ENCODE assay signal across 8 cellular contexts in genomic region chr3:32502944-32503286, GRCh38. TPM values are rescaled to one million over a fixed set of nuclear protein-coding genes. Genes with fewer than 3 reads are reported as not detected.
DNase-seq lines count a peak whose midpoint lies in the region; ATAC-seq, FAIRE-seq and TF ChIP-seq lines count a peak whose summit lies in the region.

No MANE protein-coding gene starts in this region.

- TF ChIP-seq POLR2A in A549 (IDR thresholded peaks at IDR 0.05; ENCODE audit: low read length), result no peak
- TF ChIP-seq POLR2A in HepG2 (IDR thresholded peaks at IDR 0.05; ENCODE audit: insufficient read depth in 1 of 2, low read depth in 2 of 2, low read length in 2 of 2), result no peak

- TF ChIP-seq RAD21 in A549 (conservative IDR thresholded peaks at IDR 0.05 in 1 of 2, IDR thresholded peaks at IDR 0.05 in 1 of 2) (no peak), HepG2 (CRISPR knock-in tag; IDR thresholded peaks at IDR 0.05) (no peak)

- DNase-seq in A549 (ENCODE audit: low read depth in 1 of 2, low spot score in 1 of 2), result no peak
- no peak for DNase-seq in activated T-helper 1 cell treated with anti-CD3 and anti-CD28 coated beads, Interleukin-12 subunit alpha, Interleukin-12 subunit beta, Interleukin-2, Interleukin-4 antibody, amounts not matched to agents 30 ng/mL and 10 ng/mL and 1 ng/mL, durations not matched to agents 14 hours and 24 hours and 36 hours (ENCODE audit: low spot score)
- DNase-seq in HepG2 (ENCODE audit: low spot score), result no peak
- no peak for DNase-seq in upper lobe of right lung
- no peak for DNase-seq in NCI-H2196 treated with DMSO at 0.1 percent for 48 hours (lab: John Stamatoyannopoulos, UW; ENCODE audit: unreplicated experiment)

- TF ChIP-seq CTCF in A549 (IDR thresholded peaks at IDR 0.05) (no peak), HepG2 (CRISPR knock-in tag; IDR thresholded peaks at IDR 0.05) (no peak), upper lobe of right lung (IDR thresholded peaks at IDR 0.05) (no peak)

- H3K27me3 ChIP-seq in HepG2 (ENCODE audit: control insufficient read depth in 1 of 2, insufficient read depth in 2 of 2, low read length in 2 of 2), result peaks cover 0 to 1% of the 10 kb centered on the region in 2 experiments; a peak in 2 of 5 replicates
- H3K27me3 ChIP-seq in upper lobe of right lung, result no peaks in the 10 kb centered on the region

- intact Hi-C loops in activated T-helper 1 cell treated with anti-CD3 and anti-CD28 coated beads, Interleukin-12 subunit alpha, Interleukin-12 subunit beta, Interleukin-2, Interleukin-4 antibody, amounts not matched to agents 30 ng/mL and 10 ng/mL and 1 ng/mL, durations not matched to agents 14 hours and 24 hours and 36 hours (cut with micrococcal nuclease), result loop anchor here (1.0 to 10.0 kb wide), 7 partner anchors 9 to 592 kb away; partner anchors contain the start of genes CNOT10, DYNC1LI1, GLB1 and TMPPE
- intact Hi-C loops in HepG2 (cut with micrococcal nuclease; ENCODE audit: unreplicated experiment) (loop anchor here (10.0 kb wide), 1 partner anchor 108 kb away; the partner anchor contains the start of gene CMTM7), upper lobe of right lung (cut with DNase I) (no loop called here)

- CTCF ChIA-PET in A549 (lab: Yijun Ruan, JAX) (interaction anchor here (0.9 to 1.6 kb wide), 2 partner anchors 8 to 35 kb away, joined by 3 read pairs; no protein-coding TSS in a partner anchor), HepG2 (lab: Yijun Ruan, JAX; ENCODE audit: low intra/inter-chr PET ratio, low total read pairs) (no interaction called here)

- H3K4me1 ChIP-seq in A549, result peaks cover 15% of the 10 kb centered on the region; the same call in 2 of the 3 replicates
- peaks cover 48% of the 10 kb centered on the region for H3K4me1 ChIP-seq in HepG2 (ENCODE audit: insufficient read depth, low read length)
- peaks cover 23% of the 10 kb centered on the region for H3K4me1 ChIP-seq in upper lobe of right lung

- H3K4me3 ChIP-seq in A549 (peak overlapping the region; percentile 88), HepG2 (replicated peaks in 1 of 3; ENCODE audit: insufficient read depth in 1 of 3, low read depth in 2 of 3, low read length in 3 of 3) (peak overlapping the region; percentile 76 to 97 (median 82)), upper lobe of right lung (peak overlapping the region; percentile 88)

- H3K9ac ChIP-seq in HepG2 (ENCODE audit: insufficient read depth, low read depth, low read length), result peak overlapping the region; percentile 57; the same call in 1 of the 2 replicates

- peak overlapping the region; percentile 86 for H3K27ac Mint-ChIP-seq in activated T-helper 1 cell treated with anti-CD3 and anti-CD28 coated beads, Interleukin-12 subunit alpha, Interleukin-12 subunit beta, Interleukin-2, Interleukin-4 antibody, amounts not matched to agents 30 ng/mL and 10 ng/mL and 1 ng/mL, durations not matched to agents 14 hours and 24 hours and 36 hours

- peak overlapping the region; percentile 97 for H3K4me2 ChIP-seq in A549
- peak overlapping the region; percentile 88 for H3K4me2 ChIP-seq in HepG2 (ENCODE audit: low read depth, low read length)

- H3K36me3 ChIP-seq in HepG2 (replicated peaks in 1 of 2; ENCODE audit: control insufficient read depth in 1 of 2, insufficient read depth in 2 of 2, low read length in 2 of 2) (no peaks in the 10 kb centered on the region), upper lobe of right lung (no peaks in the 10 kb centered on the region)

- in situ Hi-C loops in HepG2 (cut with HindIII; ENCODE audit: extremely low pct_ligation_motif_present, low pct_unique_long_range_greater_than_20kb), result loop anchor here (10.0 kb wide), 1 partner anchor 432 kb away; no protein-coding TSS in a partner anchor

- FAIRE-seq in A549 (lab: Jason Lieb, UNC) (no peak), HepG2 (lab: Jason Lieb, UNC) (no peak)

- TF ChIP-seq EP300 in A549 (IDR thresholded peaks at IDR 0.05), result no peak
- TF ChIP-seq EP300 in HepG2 (IDR thresholded peaks at IDR 0.05; ENCODE audit: low read depth in 2 of 2, low read length in 2 of 2), result no peak
- TF ChIP-seq EP300 in HepG2 (CRISPR knock-in tag; IDR thresholded peaks at IDR 0.05; ENCODE audit: borderline replicate concordance), result no peak

- no TSS peak for BruUV-seq in HepG2 (replicated peaks; lab: Mats Ljungman, UMichigan)

- H3K27ac ChIP-seq in A549 (peak overlapping the region; percentile 88 to 94), HepG2 (ENCODE audit: extremely low read length, insufficient read depth, low read length) (no peak overlapping the region), upper lobe of right lung (peak overlapping the region; percentile 97)

- no peaks in the 10 kb centered on the region for H3K9me3 Mint-ChIP-seq in activated T-helper 1 cell treated with anti-CD3 and anti-CD28 coated beads, Interleukin-12 subunit alpha, Interleukin-12 subunit beta, Interleukin-2, Interleukin-4 antibody, amounts not matched to agents 30 ng/mL and 10 ng/mL and 1 ng/mL, durations not matched to agents 14 hours and 24 hours and 36 hours

- peaks cover 41% of the 10 kb centered on the region for H3K4me1 Mint-ChIP-seq in activated T-helper 1 cell treated with anti-CD3 and anti-CD28 coated beads, Interleukin-12 subunit alpha, Interleukin-12 subunit beta, Interleukin-2, Interleukin-4 antibody, amounts not matched to agents 30 ng/mL and 10 ng/mL and 1 ng/mL, durations not matched to agents 14 hours and 24 hours and 36 hours (ENCODE audit: low read depth)

- ATAC-seq in A549, result peak; percentile 2 to 20; a peak in 2 of 6 replicates
- peak; percentile 1 for ATAC-seq in GM21619 (IDR thresholded peaks at IDR 0.05; ENCODE audit: unreplicated experiment)
- no peak for ATAC-seq in HepG2
- no peak for ATAC-seq in upper lobe of right lung
- ATAC-seq in HG03045 (IDR thresholded peaks at IDR 0.05; ENCODE audit: unreplicated experiment), result no peak
- no peak for ATAC-seq in HG02588 (IDR thresholded peaks at IDR 0.05; ENCODE audit: unreplicated experiment)

- H2AFZ ChIP-seq in HepG2 (ENCODE audit: low read length), result peak overlapping the region; percentile 100

- H3K9me3 ChIP-seq in A549 (no peaks in the 10 kb centered on the region), HepG2 (ENCODE audit: low read length) (no peaks in the 10 kb centered on the region), upper lobe of right lung (no peaks in the 10 kb centered on the region)

- H3K79me2 ChIP-seq in HepG2 (ENCODE audit: insufficient read depth, low read length), result peaks cover 29% of the 10 kb centered on the region

- peaks cover 21% of the 10 kb centered on the region for H3K36me3 Mint-ChIP-seq in activated T-helper 1 cell treated with anti-CD3 and anti-CD28 coated beads, Interleukin-12 subunit alpha, Interleukin-12 subunit beta, Interleukin-2, Interleukin-4 antibody, amounts not matched to agents 30 ng/mL and 10 ng/mL and 1 ng/mL, durations not matched to agents 14 hours and 24 hours and 36 hours (ENCODE audit: low read depth)

- peak overlapping the region; percentile 100 for H3K4me3 Mint-ChIP-seq in activated T-helper 1 cell treated with anti-CD3 and anti-CD28 coated beads, Interleukin-12 subunit alpha, Interleukin-12 subunit beta, Interleukin-2, Interleukin-4 antibody, amounts not matched to agents 30 ng/mL and 10 ng/mL and 1 ng/mL, durations not matched to agents 14 hours and 24 hours and 36 hours

- WGBS in A549 (ENCODE audit: missing lambda C conversion rate), result 1% methylated on average over 6 of the region's 6 CpGs
- WGBS in HepG2 (ENCODE audit: low lambda C conversion rate), result under 1% methylated on average over 6 of the region's 6 CpGs

- H3K27me3 Mint-ChIP-seq in activated T-helper 1 cell treated with anti-CD3 and anti-CD28 coated beads, Interleukin-12 subunit alpha, Interleukin-12 subunit beta, Interleukin-2, Interleukin-4 antibody, amounts not matched to agents 30 ng/mL and 10 ng/mL and 1 ng/mL, durations not matched to agents 14 hours and 24 hours and 36 hours (ENCODE audit: insufficient read depth), result peaks cover 3% of the 10 kb centered on the region

- H4K20me1 ChIP-seq in HepG2 (ENCODE audit: insufficient read depth, low read length), result no peaks in the 10 kb centered on the region

- POLR2A ChIA-PET in A549 (lab: Yijun Ruan, JAX), result interaction anchor here (0.6 to 1.7 kb wide), 6 partner anchors 9 to 1427 kb away, joined by 3 to 5 read pairs (median 3); partner anchors contain the start of gene DYNC1LI1
- POLR2A ChIA-PET in HepG2 (lab: Yijun Ruan, JAX), result no interaction called here

RNA-seq across cellular contexts. Expression of gene CMTM6, which starts 0.3 kb away (rescaled TPM):
- polyA plus RNA-seq in A549 (2011; rRNA removed), result 62.2 and 65.6 TPM in 2 replicates
- 13.4 and 16.3 TPM in 2 replicates for polyA plus RNA-seq in A549 (2012; cell fraction: cytosol; rRNA removed)
- polyA plus RNA-seq in A549 (2012; cell fraction: nucleus; rRNA removed), result 3.6 and 6.6 TPM in 2 replicates
- 43.9 to 49.9 TPM (median 49.5 TPM) in 3 replicates for polyA plus RNA-seq in A549 (2017; fragmentation: RNase III; extraction: RNeasy Plus Mini Kit Qiagen cat#74134 plus additional on column Dnase treatment)
- 13.6 and 16.2 TPM in 2 replicates for polyA minus RNA-seq in A549 (2011; rRNA and poly(A)+ RNA removed)
- total RNA-seq in activated T-helper 1 cell treated with anti-CD3 and anti-CD28 coated beads, Interleukin-12 subunit alpha, Interleukin-12 subunit beta, Interleukin-2, Interleukin-4 antibody, amounts not matched to agents 30 ng/mL and 10 ng/mL and 1 ng/mL, durations not matched to agents 14 hours and 24 hours and 36 hours, result 94.2 and 96.4 TPM in 2 replicates
- total RNA-seq in HepG2 (2016; rRNA removed; fragmentation: Illumina TruSeq; extraction: Trizol), result 43.8 and 55.7 TPM in 2 replicates
- 3.6 and 4.8 TPM in 2 replicates for total RNA-seq in HepG2 (2016; cell fraction: cytosol; rRNA removed; fragmentation: Illumina TruSeq; extraction: Trizol; ENCODE audit: low read depth)
- total RNA-seq in HepG2 (2016; cell fraction: insoluble cytoplasmic fraction; rRNA removed; fragmentation: Illumina TruSeq; extraction: Trizol), result 42.8 and 55.9 TPM in 2 replicates
- 24.8 and 28.0 TPM in 2 replicates for total RNA-seq in HepG2 (2016; cell fraction: membrane; rRNA removed; fragmentation: Illumina TruSeq; extraction: Trizol)
- 45.5 and 52.9 TPM in 2 replicates for total RNA-seq in HepG2 (2016; cell fraction: nucleus; rRNA removed; fragmentation: Illumina TruSeq; extraction: Trizol)
- polyA plus RNA-seq in HepG2 (2011; rRNA removed), result 20.7 and 25.6 TPM in 2 replicates
- polyA plus RNA-seq in HepG2 (2011; cell fraction: cytosol; rRNA removed), result 10.1 and 18.8 TPM in 2 replicates
- 2.8 and 4.3 TPM in 2 replicates for polyA plus RNA-seq in HepG2 (2011; cell fraction: nucleus; rRNA removed)
- polyA plus RNA-seq in HepG2 (2012), result 20.9 and 22.5 TPM in 2 replicates
- polyA plus RNA-seq in HepG2 (2016; cell fraction: cytosol; fragmentation: Illumina TruSeq; extraction: Trizol; ENCODE audit: low read depth), result 3.7 and 4.0 TPM in 2 replicates
- polyA plus RNA-seq in HepG2 (2016; cell fraction: insoluble cytoplasmic fraction; fragmentation: Illumina TruSeq; extraction: Trizol; ENCODE audit: low read depth), result 38.2 and 40.7 TPM in 2 replicates
- 14.9 and 16.8 TPM in 2 replicates for polyA plus RNA-seq in HepG2 (2016; cell fraction: membrane; fragmentation: Illumina TruSeq; extraction: Trizol; ENCODE audit: low read depth)
- polyA plus RNA-seq in HepG2 (2016; cell fraction: nucleus; fragmentation: Illumina TruSeq; extraction: Trizol; ENCODE audit: insufficient read depth, low read depth), result 50.7 and 56.9 TPM in 2 replicates
- polyA minus RNA-seq in HepG2 (2011; rRNA and poly(A)+ RNA removed; ENCODE audit: low replicate concordance), result 10.7 and 10.8 TPM in 2 replicates
- polyA minus RNA-seq in HepG2 (2011; cell fraction: cytosol; rRNA and poly(A)+ RNA removed), result 13.8 and 18.7 TPM in 2 replicates
- polyA minus RNA-seq in HepG2 (2011; cell fraction: nucleus; rRNA and poly(A)+ RNA removed), result 9.4 and 10.6 TPM in 2 replicates
- total RNA-seq in upper lobe of right lung, result 58.9 TPM

Comparison
In these comparisons a context has a peak if more than half of its experiments do, and no peak if none do; other contexts are left out.
1. ATAC-seq: peak in A549 (2 of 2) and GM21619 (single experiment); none in HepG2 (single experiment), upper lobe of right lung (single experiment), HG03045 (single experiment) and HG02588 (single experiment).
2. Of the 38 proteins assayed by ChIP-seq in both HepG2 and A549: peak only in HepG2: KDM5A; only in A549: none; in both: none; in neither: 37.
3. Peak in every context shown above with its lines, with median percentiles within 50 percentile points of each other: H3K4me3 ChIP-seq.